In the genomic region with DNA sequence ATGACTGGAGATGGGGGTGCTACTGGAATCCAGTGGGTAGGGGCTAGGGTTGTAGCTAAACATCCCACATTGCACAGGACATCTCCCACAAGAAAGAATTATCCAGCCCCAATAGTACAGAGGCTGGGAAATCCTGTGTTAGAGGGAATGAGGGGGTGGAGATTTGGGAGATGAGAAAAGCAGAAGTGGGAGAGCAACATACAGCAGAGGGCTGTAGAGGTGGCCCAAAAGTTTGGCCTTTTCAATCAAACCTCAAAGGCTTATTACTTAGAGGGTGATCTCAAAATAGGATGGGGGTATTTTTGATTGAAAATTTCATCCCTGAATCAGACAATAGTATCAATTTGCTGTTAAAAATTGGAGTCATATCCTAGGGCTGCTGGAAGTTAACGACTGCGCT, we compare ENCODE assay signal across 2 cellular contexts.
TF ChIP-seq lines count a peak whose summit lies in the region.

No MANE protein-coding gene starts in this region.

TF ChIP-seq in GM12891, 5 proteins besides CTCF, POLR2A, EP300 and RAD21:
- TF ChIP-seq POLR2AphosphoS5 (IDR thresholded peaks at IDR 0.05; ENCODE audit: low read depth, low read length) (no peak), SPI1 (IDR thresholded peaks at IDR 0.05; ENCODE audit: low read depth, low read length) (peak; percentile 36; the same call in 1 of the 2 replicates)

TF ChIP-seq in H1, 55 proteins besides CTCF, POLR2A, EP300 and RAD21:
- no peak for TF ChIP-seq SP1 (IDR thresholded peaks at IDR 0.05; ENCODE audit: low read depth, low read length)
- TF ChIP-seq, protein P1, sequence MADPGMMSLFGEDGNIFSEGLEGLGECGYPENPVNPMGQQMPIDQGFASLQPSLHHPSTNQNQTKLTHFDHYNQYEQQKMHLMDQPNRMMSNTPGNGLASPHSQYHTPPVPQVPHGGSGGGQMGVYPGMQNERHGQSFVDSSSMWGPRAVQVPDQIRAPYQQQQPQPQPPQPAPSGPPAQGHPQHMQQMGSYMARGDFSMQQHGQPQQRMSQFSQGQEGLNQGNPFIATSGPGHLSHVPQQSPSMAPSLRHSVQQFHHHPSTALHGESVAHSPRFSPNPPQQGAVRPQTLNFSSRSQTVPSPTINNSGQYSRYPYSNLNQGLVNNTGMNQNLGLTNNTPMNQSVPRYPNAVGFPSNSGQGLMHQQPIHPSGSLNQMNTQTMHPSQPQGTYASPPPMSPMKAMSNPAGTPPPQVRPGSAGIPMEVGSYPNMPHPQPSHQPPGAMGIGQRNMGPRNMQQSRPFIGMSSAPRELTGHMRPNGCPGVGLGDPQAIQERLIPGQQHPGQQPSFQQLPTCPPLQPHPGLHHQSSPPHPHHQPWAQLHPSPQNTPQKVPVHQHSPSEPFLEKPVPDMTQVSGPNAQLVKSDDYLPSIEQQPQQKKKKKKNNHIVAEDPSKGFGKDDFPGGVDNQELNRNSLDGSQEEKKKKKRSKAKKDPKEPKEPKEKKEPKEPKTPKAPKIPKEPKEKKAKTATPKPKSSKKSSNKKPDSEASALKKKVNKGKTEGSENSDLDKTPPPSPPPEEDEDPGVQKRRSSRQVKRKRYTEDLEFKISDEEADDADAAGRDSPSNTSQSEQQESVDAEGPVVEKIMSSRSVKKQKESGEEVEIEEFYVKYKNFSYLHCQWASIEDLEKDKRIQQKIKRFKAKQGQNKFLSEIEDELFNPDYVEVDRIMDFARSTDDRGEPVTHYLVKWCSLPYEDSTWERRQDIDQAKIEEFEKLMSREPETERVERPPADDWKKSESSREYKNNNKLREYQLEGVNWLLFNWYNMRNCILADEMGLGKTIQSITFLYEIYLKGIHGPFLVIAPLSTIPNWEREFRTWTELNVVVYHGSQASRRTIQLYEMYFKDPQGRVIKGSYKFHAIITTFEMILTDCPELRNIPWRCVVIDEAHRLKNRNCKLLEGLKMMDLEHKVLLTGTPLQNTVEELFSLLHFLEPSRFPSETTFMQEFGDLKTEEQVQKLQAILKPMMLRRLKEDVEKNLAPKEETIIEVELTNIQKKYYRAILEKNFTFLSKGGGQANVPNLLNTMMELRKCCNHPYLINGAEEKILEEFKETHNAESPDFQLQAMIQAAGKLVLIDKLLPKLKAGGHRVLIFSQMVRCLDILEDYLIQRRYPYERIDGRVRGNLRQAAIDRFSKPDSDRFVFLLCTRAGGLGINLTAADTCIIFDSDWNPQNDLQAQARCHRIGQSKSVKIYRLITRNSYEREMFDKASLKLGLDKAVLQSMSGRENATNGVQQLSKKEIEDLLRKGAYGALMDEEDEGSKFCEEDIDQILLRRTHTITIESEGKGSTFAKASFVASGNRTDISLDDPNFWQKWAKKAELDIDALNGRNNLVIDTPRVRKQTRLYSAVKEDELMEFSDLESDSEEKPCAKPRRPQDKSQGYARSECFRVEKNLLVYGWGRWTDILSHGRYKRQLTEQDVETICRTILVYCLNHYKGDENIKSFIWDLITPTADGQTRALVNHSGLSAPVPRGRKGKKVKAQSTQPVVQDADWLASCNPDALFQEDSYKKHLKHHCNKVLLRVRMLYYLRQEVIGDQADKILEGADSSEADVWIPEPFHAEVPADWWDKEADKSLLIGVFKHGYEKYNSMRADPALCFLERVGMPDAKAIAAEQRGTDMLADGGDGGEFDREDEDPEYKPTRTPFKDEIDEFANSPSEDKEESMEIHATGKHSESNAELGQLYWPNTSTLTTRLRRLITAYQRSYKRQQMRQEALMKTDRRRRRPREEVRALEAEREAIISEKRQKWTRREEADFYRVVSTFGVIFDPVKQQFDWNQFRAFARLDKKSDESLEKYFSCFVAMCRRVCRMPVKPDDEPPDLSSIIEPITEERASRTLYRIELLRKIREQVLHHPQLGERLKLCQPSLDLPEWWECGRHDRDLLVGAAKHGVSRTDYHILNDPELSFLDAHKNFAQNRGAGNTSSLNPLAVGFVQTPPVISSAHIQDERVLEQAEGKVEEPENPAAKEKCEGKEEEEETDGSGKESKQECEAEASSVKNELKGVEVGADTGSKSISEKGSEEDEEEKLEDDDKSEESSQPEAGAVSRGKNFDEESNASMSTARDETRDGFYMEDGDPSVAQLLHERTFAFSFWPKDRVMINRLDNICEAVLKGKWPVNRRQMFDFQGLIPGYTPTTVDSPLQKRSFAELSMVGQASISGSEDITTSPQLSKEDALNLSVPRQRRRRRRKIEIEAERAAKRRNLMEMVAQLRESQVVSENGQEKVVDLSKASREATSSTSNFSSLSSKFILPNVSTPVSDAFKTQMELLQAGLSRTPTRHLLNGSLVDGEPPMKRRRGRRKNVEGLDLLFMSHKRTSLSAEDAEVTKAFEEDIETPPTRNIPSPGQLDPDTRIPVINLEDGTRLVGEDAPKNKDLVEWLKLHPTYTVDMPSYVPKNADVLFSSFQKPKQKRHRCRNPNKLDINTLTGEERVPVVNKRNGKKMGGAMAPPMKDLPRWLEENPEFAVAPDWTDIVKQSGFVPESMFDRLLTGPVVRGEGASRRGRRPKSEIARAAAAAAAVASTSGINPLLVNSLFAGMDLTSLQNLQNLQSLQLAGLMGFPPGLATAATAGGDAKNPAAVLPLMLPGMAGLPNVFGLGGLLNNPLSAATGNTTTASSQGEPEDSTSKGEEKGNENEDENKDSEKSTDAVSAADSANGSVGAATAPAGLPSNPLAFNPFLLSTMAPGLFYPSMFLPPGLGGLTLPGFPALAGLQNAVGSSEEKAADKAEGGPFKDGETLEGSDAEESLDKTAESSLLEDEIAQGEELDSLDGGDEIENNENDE (IDR thresholded peaks at IDR 0.05; ENCODE audit: insufficient replicate concordance, low read length), result no peak
- no peak for TF ChIP-seq RFX5 (IDR thresholded peaks at IDR 0.05; ENCODE audit: borderline replicate concordance, low read depth, low read length)
- TF ChIP-seq SAP30 (IDR thresholded peaks at IDR 0.05; ENCODE audit: insufficient read depth, insufficient replicate concordance, low read length), result no peak
- no peak for TF ChIP-seq EGR1 (IDR thresholded peaks at IDR 0.05; ENCODE audit: borderline replicate concordance, low read depth, low read length)
- TF ChIP-seq NANOG (IDR thresholded peaks at IDR 0.05; ENCODE audit: insufficient read depth, low read depth, low read length, poor library complexity, severe bottlenecking), result no peak
- no peak for TF ChIP-seq JUND (IDR thresholded peaks at IDR 0.05; ENCODE audit: low read length)
- TF ChIP-seq EZH2 (IDR thresholded peaks at IDR 0.05; ENCODE audit: low read depth, low read length, severe bottlenecking), result no peak
- TF ChIP-seq MAFK (IDR thresholded peaks at IDR 0.05; ENCODE audit: low read depth, low read length), result no peak
- no peak for TF ChIP-seq CEBPB (IDR thresholded peaks at IDR 0.05; ENCODE audit: low read depth, low read length)
- TF ChIP-seq SP2 (IDR thresholded peaks at IDR 0.05; ENCODE audit: low read length), result no peak
- TF ChIP-seq, protein P2, sequence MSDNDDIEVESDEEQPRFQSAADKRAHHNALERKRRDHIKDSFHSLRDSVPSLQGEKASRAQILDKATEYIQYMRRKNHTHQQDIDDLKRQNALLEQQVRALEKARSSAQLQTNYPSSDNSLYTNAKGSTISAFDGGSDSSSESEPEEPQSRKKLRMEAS (IDR thresholded peaks at IDR 0.05), result no peak
- no peak for TF ChIP-seq CREB1 (IDR thresholded peaks at IDR 0.05)
- no peak for TF ChIP-seq KDM4A (IDR thresholded peaks at IDR 0.05; ENCODE audit: low read depth, low read length, severe bottlenecking)
- TF ChIP-seq, protein P3, sequence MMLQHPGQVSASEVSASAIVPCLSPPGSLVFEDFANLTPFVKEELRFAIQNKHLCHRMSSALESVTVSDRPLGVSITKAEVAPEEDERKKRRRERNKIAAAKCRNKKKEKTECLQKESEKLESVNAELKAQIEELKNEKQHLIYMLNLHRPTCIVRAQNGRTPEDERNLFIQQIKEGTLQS (IDR thresholded peaks at IDR 0.05; ENCODE audit: insufficient read depth, low read depth, low read length), result no peak
- TF ChIP-seq NRF1 (IDR thresholded peaks at IDR 0.05; ENCODE audit: low read depth, low read length), result no peak
- no peak for TF ChIP-seq SIN3A (conservative IDR thresholded peaks at IDR 0.05 in 1 of 2, IDR thresholded peaks at IDR 0.05 in 1 of 2; ENCODE audit: low read depth in 1 of 2, low read length in 2 of 2)
- no peak for TF ChIP-seq SRF (IDR thresholded peaks at IDR 0.05; ENCODE audit: low read depth, low read length)
- TF ChIP-seq CBX8 (IDR thresholded peaks at IDR 0.05; ENCODE audit: borderline replicate concordance, low read depth, low read length), result no peak
- TF ChIP-seq TAF1 (IDR thresholded peaks at IDR 0.05; ENCODE audit: low read depth, low read length), result no peak
TF ChIP-seq in H1: peak in this region for 0.
